In genomic region chr21:38825269-38825668, GRCh38 we compare ENCODE assay signal across 22 cellular contexts. TPM values are rescaled to one million over a fixed set of nuclear protein-coding genes. Genes with fewer than 3 reads are reported as not detected.
DNase-seq lines count a peak whose midpoint lies in the region; ATAC-seq and TF ChIP-seq lines count a peak whose summit lies in the region.
"Had no signal": no experiment of that assay in that cellular context is flagged by ENCODE, and none has a peak within 500 bp of the region (broad histone marks: within the 10 kb centered on the region; RNA-seq: fewer than 3 reads in every experiment).

No MANE protein-coding gene starts in this region.

- no peak overlapping the region for H3K27ac ChIP-seq in breast epithelium
- H3K27ac ChIP-seq in foreskin keratinocyte: no peak overlapping the region
- H3K27ac ChIP-seq in psoas muscle: peak overlapping the region; percentile 82
- H3K27ac ChIP-seq: KMS-11 had no signal

- H3K4me3 ChIP-seq in breast epithelium (no peak overlapping the region), psoas muscle (no peak overlapping the region)
- H3K4me3 ChIP-seq: BLaER1, thyroid gland had no signal

- no peaks in the 10 kb centered on the region for H3K27me3 ChIP-seq in breast epithelium
- no peaks in the 10 kb centered on the region for H3K27me3 ChIP-seq in foreskin keratinocyte
- H3K27me3 ChIP-seq in psoas muscle (ENCODE audit: insufficient read depth in 3 of 3, low read length in 2 of 3): no peaks in the 10 kb centered on the region
- H3K27me3 ChIP-seq: BLaER1, thyroid gland had no signal

- WGBS in psoas muscle, 3 donors: 94 to 99% (median 98%) methylated on average over 4 of the region's 4 CpGs

- POLR2A ChIA-PET in MCF 10A (lab: Yijun Ruan, JAX): interaction anchor here (0.6 to 7.3 kb wide), 17 partner anchors 15 to 678 kb away, joined by 3 to 113 read pairs (median 3); no protein-coding TSS in a partner anchor

- CTCF ChIA-PET in MCF 10A (lab: Yijun Ruan, JAX): interaction anchor here (1.0 kb wide), 1 partner anchor 313 kb away, joined by 3 read pairs; no protein-coding TSS in a partner anchor

- H3K27me3 Mint-ChIP-seq in MCF 10A (ENCODE audit: insufficient read depth, unreplicated experiment): no peaks in the 10 kb centered on the region
- H3K27me3 Mint-ChIP-seq: activated naive CD8-positive, alpha-beta T cell treated with anti-CD3 and anti-CD28 coated beads for 36 hours; activated T-helper 17 cell treated with anti-CD3 and anti-CD28 coated beads, Interleukin-2, amount 50 U/mL, for 72 hours; brain had no signal

- H3K27ac Mint-ChIP-seq in MCF 10A (ENCODE audit: low read depth, unreplicated experiment): no peak overlapping the region
- H3K27ac Mint-ChIP-seq: activated naive CD8-positive, alpha-beta T cell treated with anti-CD3 and anti-CD28 coated beads for 36 hours; activated T-helper 17 cell treated with anti-CD3 and anti-CD28 coated beads, Interleukin-2, amount 50 U/mL, for 72 hours; dendritic cell treated with granulocyte-macrophage colony-stimulating factor and Interleukin-4, amounts not matched to agents 40 ng/mL and 50 ng/mL, for 4 days; stimulated activated effector memory CD8-positive, alpha-beta T cell treated with anti-CD3 and anti-CD28 coated beads, Interleukin-12 subunit alpha, Interleukin-12 subunit beta, amount 100 ng/mL, for 72 hours had no signal

- H3K4me3 Mint-ChIP-seq in MCF 10A (ENCODE audit: unreplicated experiment): no peak overlapping the region
- H3K4me3 Mint-ChIP-seq: activated naive CD8-positive, alpha-beta T cell treated with anti-CD3 and anti-CD28 coated beads for 36 hours; activated T-helper 17 cell treated with anti-CD3 and anti-CD28 coated beads, Interleukin-2, amount 50 U/mL, for 72 hours; brain; dendritic cell treated with granulocyte-macrophage colony-stimulating factor and Interleukin-4, amounts not matched to agents 40 ng/mL and 50 ng/mL, for 4 days; HFFc6; stimulated activated effector memory CD8-positive, alpha-beta T cell treated with anti-CD3 and anti-CD28 coated beads, Interleukin-12 subunit alpha, Interleukin-12 subunit beta, amount 100 ng/mL, for 72 hours had no signal

- peaks cover 66% of the 10 kb centered on the region for H3K36me3 Mint-ChIP-seq in MCF 10A (ENCODE audit: insufficient read depth, unreplicated experiment)

- peaks cover 7% of the 10 kb centered on the region for H3K4me1 Mint-ChIP-seq in MCF 10A (ENCODE audit: insufficient read depth, unreplicated experiment)
- H3K4me1 Mint-ChIP-seq: activated naive CD8-positive, alpha-beta T cell treated with anti-CD3 and anti-CD28 coated beads for 36 hours; activated T-helper 17 cell treated with anti-CD3 and anti-CD28 coated beads, Interleukin-2, amount 50 U/mL, for 72 hours; brain; stimulated activated effector memory CD8-positive, alpha-beta T cell treated with anti-CD3 and anti-CD28 coated beads, Interleukin-12 subunit alpha, Interleukin-12 subunit beta, amount 100 ng/mL, for 72 hours had no signal

- BruUV-seq in MCF 10A (replicated peaks; lab: Mats Ljungman, UMichigan): no TSS peak

- peak; percentile 44 for DNase-seq in MCF 10A (ENCODE audit: unreplicated experiment)
- no peak for DNase-seq in breast epithelium (ENCODE audit: low spot score in 2 of 2)
- DNase-seq in foreskin keratinocyte: peak in 1 of 2 donors; percentile 34
- no peak for DNase-seq in psoas muscle
- DNase-seq in hepatic stellate cell (ENCODE audit: low spot score): no peak
- DNase-seq in C1 segment of cervical spinal cord (lab: John Stamatoyannopoulos, UW): no peak
- no peak for DNase-seq in activated CD4-positive, alpha-beta T cell treated with anti-CD3 and anti-CD28 coated beads, Interleukin-2, amount 50 U/mL, for 48 hours
- DNase-seq: activated CD4-positive, alpha-beta T cell treated with anti-CD3 and anti-CD28 coated beads for 48 hours; activated naive CD8-positive, alpha-beta T cell treated with anti-CD3 and anti-CD28 coated beads for 36 hours; DMS 273 treated with DMSO at 0.1 percent for 48 hours; left cardiac atrium; NCI-H1930; RPMI8226; thyroid gland had no signal

- H3K9me3 Mint-ChIP-seq in MCF 10A (ENCODE audit: unreplicated experiment): no peaks in the 10 kb centered on the region
- H3K9me3 Mint-ChIP-seq: activated naive CD8-positive, alpha-beta T cell treated with anti-CD3 and anti-CD28 coated beads for 36 hours; activated T-helper 17 cell treated with anti-CD3 and anti-CD28 coated beads, Interleukin-2, amount 50 U/mL, for 72 hours; dendritic cell treated with granulocyte-macrophage colony-stimulating factor and Interleukin-4, amounts not matched to agents 40 ng/mL and 50 ng/mL, for 4 days; stimulated activated effector memory CD8-positive, alpha-beta T cell treated with anti-CD3 and anti-CD28 coated beads, Interleukin-12 subunit alpha, Interleukin-12 subunit beta, amount 100 ng/mL, for 72 hours had no signal

- intact Hi-C loops in MCF 10A (cut with micrococcal nuclease): no loop called here
- intact Hi-C loops in breast epithelium (cut with DNase I; ENCODE audit: low total_unique reads): no loop called here
- intact Hi-C loops in psoas muscle (cut with DNase I): no loop called here

- no peak for TF ChIP-seq POLR2A in breast epithelium (IDR thresholded peaks at IDR 0.05)

- H3K9me3 ChIP-seq in breast epithelium: no peaks in the 10 kb centered on the region
- no peaks in the 10 kb centered on the region for H3K9me3 ChIP-seq in psoas muscle
- H3K9me3 ChIP-seq: thyroid gland had no signal

- H3K4me1 ChIP-seq in breast epithelium: no peaks in the 10 kb centered on the region
- H3K4me1 ChIP-seq in foreskin keratinocyte: peaks cover 3% of the 10 kb centered on the region
- peaks cover 26% of the 10 kb centered on the region for H3K4me1 ChIP-seq in psoas muscle

- H3K36me3 ChIP-seq in breast epithelium (no peaks in the 10 kb centered on the region), psoas muscle (ENCODE audit: insufficient read depth in 1 of 2, low read depth in 1 of 2) (peaks cover 9 to 47% of the 10 kb centered on the region in 2 donors)

- TF ChIP-seq CTCF in MCF 10A (IDR thresholded peaks at IDR 0.05; ENCODE audit: unreplicated experiment) (no peak), breast epithelium (IDR thresholded peaks at IDR 0.05) (no peak), foreskin keratinocyte (conservative IDR thresholded peaks at IDR 0.05) (no peak), psoas muscle (IDR thresholded peaks at IDR 0.05) (no peak)

- ATAC-seq in foreskin keratinocyte (peak; percentile 43), psoas muscle (no peak), GM21381 (IDR thresholded peaks at IDR 0.05; ENCODE audit: unreplicated experiment) (no peak)
- ATAC-seq: activated T-helper 17 cell treated with anti-CD3 and anti-CD28 coated beads, Interleukin-2, amount 50 U/mL, for 72 hours; left cardiac atrium; stimulated activated effector memory CD8-positive, alpha-beta T cell treated with anti-CD3 and anti-CD28 coated beads, Interleukin-12 subunit alpha, Interleukin-12 subunit beta, amount 100 ng/mL, for 72 hours had no signal

RNA-seq across cellular contexts. Expression of gene ETS2, which starts 19.5 kb away (rescaled TPM):
- total RNA-seq in MCF 10A (2022) (109 and 126 TPM in 2 replicates), breast epithelium (10 to 100 TPM; 48.0 to 60.0 (median 57.5) TPM), foreskin keratinocyte (46.4 and 61.5 TPM in 2 replicates), psoas muscle (100 to 1,000 TPM in 1 of 4 donors, 10 to 100 TPM in 3; 37.0 to 494 (median 96.6) TPM)
- polyA plus RNA-seq in foreskin keratinocyte (21.4 and 32.5 TPM in 2 replicates), psoas muscle (100 to 1,000 TPM in 1 of 3 donors, 10 to 100 TPM in 2; 43.4 to 115 (median 57.8) TPM)
